ENCODE assay signal across 1 cellular context in the genomic region with DNA sequence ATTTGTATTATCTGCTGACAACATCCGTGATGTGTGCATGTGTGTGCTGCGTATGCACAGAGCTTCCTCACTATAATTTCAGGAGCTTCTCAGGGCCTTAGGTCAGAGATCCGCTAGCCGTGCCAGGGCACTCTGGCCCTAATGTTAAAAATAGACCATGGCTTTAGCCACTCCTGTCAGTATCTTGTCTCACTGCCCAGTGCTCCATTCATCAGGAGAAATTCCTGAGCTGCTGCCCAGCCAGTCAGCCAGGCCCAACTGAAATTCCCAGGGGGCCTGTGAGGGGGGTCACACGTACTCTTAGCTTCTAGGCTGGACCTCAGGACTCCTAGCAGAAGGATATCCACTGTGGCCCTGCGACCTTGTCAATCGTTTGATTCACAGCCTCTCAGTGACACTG.
TF ChIP-seq lines count a peak whose summit lies in the region.

No MANE protein-coding gene starts in this region.

TF ChIP-seq in IMR-90, 13 proteins besides CTCF, POLR2A, EP300 and RAD21 (continued from another document):
- no peak for TF ChIP-seq ELK1 (IDR thresholded peaks at IDR 0.05; ENCODE audit: borderline replicate concordance, low read depth, low read length)
- TF ChIP-seq MXI1 (IDR thresholded peaks at IDR 0.05; ENCODE audit: borderline replicate concordance, low read depth, low read length) = no peak
- TF ChIP-seq SMC3 (IDR thresholded peaks at IDR 0.05; ENCODE audit: low read depth, low read length) = no peak
- TF ChIP-seq CHD1 (IDR thresholded peaks at IDR 0.05; ENCODE audit: low read depth, low read length) = no peak
- no peak for TF ChIP-seq FOS (IDR thresholded peaks at IDR 0.05; ENCODE audit: low read depth, low read length)
- TF ChIP-seq MAFK (IDR thresholded peaks at IDR 0.05; ENCODE audit: low read depth, low read length) = no peak
- TF ChIP-seq MAZ (IDR thresholded peaks at IDR 0.05; ENCODE audit: borderline replicate concordance, low read depth, low read length) = no peak
